ENCODE assay signal across 23 cellular contexts in genomic region chr10:36393800-36394199, GRCh38.
"Had no signal": no experiment of that assay in that cellular context is flagged by ENCODE, and none has a peak within 500 bp of the region (broad histone marks: within the 10 kb centered on the region; RNA-seq: fewer than 3 reads in every experiment).

No MANE protein-coding gene starts in this region.

- H3K27ac Mint-ChIP-seq: activated naive CD4-positive, alpha-beta T cell treated with anti-CD3 and anti-CD28 coated beads, Interleukin-2, amount 10 ng/mL, durations not matched to agents 7 days and 5 days; activated naive CD8-positive, alpha-beta T cell treated with anti-CD3 and anti-CD28 coated beads, Interleukin-2, amount 50 U/mL, for 24 hours; endodermal cell; mesothelial cell of epicardium; natural killer cell treated with Interleukin-12 subunit alpha and Interleukin-12 subunit beta and Interleukin-15 and Interleukin-18, amount 100 ng/mL, for 72 hours had no signal

- H3K36me3 Mint-ChIP-seq: activated naive CD4-positive, alpha-beta T cell treated with anti-CD3 and anti-CD28 coated beads, Interleukin-2, amount 10 ng/mL, durations not matched to agents 7 days and 5 days; mesothelial cell of epicardium; natural killer cell treated with Interleukin-12 subunit alpha and Interleukin-12 subunit beta and Interleukin-15 and Interleukin-18, amount 100 ng/mL, for 72 hours had no signal

- H3K4me3 Mint-ChIP-seq: activated naive CD4-positive, alpha-beta T cell treated with anti-CD3 and anti-CD28 coated beads, Interleukin-2, amount 10 ng/mL, durations not matched to agents 7 days and 5 days; activated naive CD8-positive, alpha-beta T cell treated with anti-CD3 and anti-CD28 coated beads, Interleukin-2, amount 50 U/mL, for 24 hours; endodermal cell; mesothelial cell of epicardium; natural killer cell treated with Interleukin-12 subunit alpha and Interleukin-12 subunit beta and Interleukin-15 and Interleukin-18, amount 100 ng/mL, for 72 hours had no signal

- H3K9me3 Mint-ChIP-seq: endodermal cell, mesothelial cell of epicardium had no signal

- H3K4me1 Mint-ChIP-seq: activated naive CD4-positive, alpha-beta T cell treated with anti-CD3 and anti-CD28 coated beads, Interleukin-2, amount 10 ng/mL, durations not matched to agents 7 days and 5 days; activated naive CD8-positive, alpha-beta T cell treated with anti-CD3 and anti-CD28 coated beads, Interleukin-2, amount 50 U/mL, for 24 hours; endodermal cell; mesothelial cell of epicardium had no signal

- ATAC-seq: activated naive CD8-positive, alpha-beta T cell treated with anti-CD3 and anti-CD28 coated beads, Interleukin-2, amount 50 U/mL, for 24 hours; lower lobe of right lung; natural killer cell treated with Interleukin-12 subunit alpha and Interleukin-12 subunit beta and Interleukin-15 and Interleukin-18, amount 100 ng/mL, for 72 hours; pancreas; right lobe of liver had no signal

- DNase-seq: activated CD4-positive, alpha-beta T cell treated with anti-CD3 and anti-CD28 coated beads, Interleukin-2, amount 50 U/mL, for 1 hour; activated CD4-positive, CD25-positive, alpha-beta regulatory T cell treated with anti-CD3 and anti-CD28 coated beads, Interleukin-2, amount 50 U/mL, for 72 hours; activated CD8-positive, alpha-beta memory T cell treated with anti-CD3 and anti-CD28 coated beads for 24 hours; activated CD8-positive, alpha-beta memory T cell treated with anti-CD3 and anti-CD28 coated beads, Interleukin-2, amount 50 U/mL, for 48 hours; activated effector memory CD4-positive, alpha-beta T cell treated with Interleukin-2 at 50 U/mL for 16 hours; activated naive CD4-positive, alpha-beta T cell treated with anti-CD3 and anti-CD28 coated beads, Interleukin-2, amount 10 ng/mL, durations not matched to agents 7 days and 5 days; activated naive CD8-positive, alpha-beta T cell treated with anti-CD3 and anti-CD28 coated beads, Interleukin-2, amount 50 U/mL, for 24 hours; activated T-cell treated with anti-CD3 and anti-CD28 coated beads, Interleukin-2, amount 50 U/mL, for 48 hours; dorsolateral prefrontal cortex; endodermal cell; lower lobe of right lung; pancreas; right lobe of liver; stimulated activated CD4-positive, alpha-beta T cell treated with anti-CD3 and anti-CD28 coated beads, Interleukin-4, amount 100 ng/mL, for 1 hour; stomach; T-helper 2 cell; trophoblast cell had no signal

- H3K4me3 ChIP-seq: cardiac muscle cell, dorsolateral prefrontal cortex, hepatocyte, lower lobe of right lung, pancreas, right lobe of liver, smooth muscle cell, stomach, vagina had no signal
